Comparison of ENCODE assay signal across 12 cellular contexts in the genomic region with DNA sequence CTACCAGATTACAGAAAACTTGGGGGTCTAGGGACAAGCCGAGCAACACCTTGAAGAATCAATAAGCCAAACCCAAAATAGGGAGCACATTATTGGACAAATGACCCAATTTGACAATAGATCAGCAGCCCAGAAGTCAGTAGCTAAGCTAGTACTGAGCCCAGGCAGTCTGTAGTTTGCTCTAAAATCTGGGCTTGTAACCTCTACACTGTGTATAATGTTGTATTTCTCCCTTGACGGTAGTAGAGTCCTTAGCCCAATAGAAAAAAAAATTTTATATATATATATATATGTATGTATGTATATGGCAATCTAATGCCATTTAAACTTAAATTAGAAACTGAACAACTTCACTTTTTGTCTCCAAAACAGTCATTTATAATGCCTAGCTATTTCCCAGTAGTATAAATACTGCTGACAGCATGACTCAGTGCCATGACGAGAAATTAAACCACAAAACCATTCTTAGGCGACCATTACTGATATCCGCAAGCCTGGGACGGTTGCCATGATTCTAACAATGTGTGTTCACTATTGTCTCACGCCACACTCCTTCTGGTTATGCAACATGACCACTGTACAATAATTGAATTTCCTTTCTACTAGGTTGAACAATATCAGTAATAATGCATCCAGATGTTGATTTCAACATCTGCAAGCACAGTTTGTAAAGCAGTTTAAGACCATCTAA.
DNase-seq lines count a peak whose midpoint lies in the region; ATAC-seq and TF ChIP-seq lines count a peak whose summit lies in the region.
"Had no signal": no experiment of that assay in that cellular context is flagged by ENCODE, and none has a peak within 500 bp of the region (broad histone marks: within the 10 kb centered on the region; RNA-seq: fewer than 3 reads in every experiment).

No MANE protein-coding gene starts in this region.

- H3K4me1 ChIP-seq in SK-N-SH (ENCODE audit: control insufficient read depth in 1 of 2, insufficient read depth in 2 of 2, low read depth in 1 of 2, low read length in 1 of 2) (peaks cover 4% of the 10 kb centered on the region in 2 experiments; a peak in 2 of 4 replicates), tibial artery (no peaks in the 10 kb centered on the region)

- H3K36me3 ChIP-seq in SK-N-SH (replicated peaks in 1 of 2; ENCODE audit: control insufficient read depth in 1 of 2, insufficient read depth in 2 of 2, low read length in 1 of 2), result no peaks in the 10 kb centered on the region
- H3K36me3 ChIP-seq in tibial artery, result no peaks in the 10 kb centered on the region
- H3K36me3 ChIP-seq: ovary had no signal

- no peaks in the 10 kb centered on the region for H3K79me2 ChIP-seq in SK-N-SH (ENCODE audit: insufficient read depth)

- H3K27ac ChIP-seq in SK-N-SH (ENCODE audit: low read depth in 2 of 2, low read length in 1 of 2) (peak overlapping the region in 1 of 2 experiments; percentile 28; a peak in 1 of 4 replicates), tibial artery (no peak overlapping the region)
- H3K27ac ChIP-seq: ovary had no signal

- no peak overlapping the region for H2AFZ ChIP-seq in SK-N-SH (ENCODE audit: low read depth)

- peak; percentile 27 to 90 for TF ChIP-seq EP300 in SK-N-SH (IDR thresholded peaks at IDR 0.05; ENCODE audit: borderline replicate concordance in 1 of 2, low read depth in 1 of 2, low read length in 1 of 2)

- intact Hi-C loops in tibial artery (cut with DNase I; ENCODE audit: low total_unique reads), result no loop called here

- TF ChIP-seq CTCF in AG09309 (IDR thresholded peaks at IDR 0.05; ENCODE audit: control insufficient read depth, insufficient read depth, low read depth, low read length, missing control alignments) (no peak), SK-N-SH (IDR thresholded peaks at IDR 0.05) (no peak), foreskin fibroblast (IDR thresholded peaks at IDR 0.05; ENCODE audit: low read depth, low read length) (no peak), omental fat pad (IDR thresholded peaks at IDR 0.05) (no peak), tibial artery (IDR thresholded peaks at IDR 0.05) (no peak)

- H3K4me3 ChIP-seq in AG09309 (ENCODE audit: control insufficient read depth, low read depth, low read length) (no peak overlapping the region), SK-N-SH (ENCODE audit: low read depth in 2 of 2, low read length in 1 of 2) (no peak overlapping the region), foreskin fibroblast (ENCODE audit: low read depth in 1 of 2, low read length in 2 of 2) (no peak overlapping the region), tibial artery (no peak overlapping the region)
- H3K4me3 ChIP-seq: ovary had no signal

- no peaks in the 10 kb centered on the region for H3K27me3 ChIP-seq in SK-N-SH (ENCODE audit: insufficient read depth)
- peaks cover 0 to 6% of the 10 kb centered on the region in 2 donors for H3K27me3 ChIP-seq in tibial artery
- H3K27me3 ChIP-seq: ovary had no signal

- no peak overlapping the region; the same call in 1 of the 2 replicates for H3K4me2 ChIP-seq in SK-N-SH

- CTCF ChIA-PET in SK-N-SH (lab: Yijun Ruan, JAX), result no interaction called here

- POLR2A ChIA-PET in SK-N-SH (lab: Yijun Ruan, JAX), result no interaction called here

- no peaks in the 10 kb centered on the region for H3K9me2 ChIP-seq in SK-N-SH

- H3K9ac ChIP-seq in SK-N-SH, result no peak overlapping the region

- no peak for TF ChIP-seq RAD21 in SK-N-SH (IDR thresholded peaks at IDR 0.05; ENCODE audit: low read length)

- H3K9me3 ChIP-seq in SK-N-SH (no peaks in the 10 kb centered on the region), tibial artery (no peaks in the 10 kb centered on the region)
- H3K9me3 ChIP-seq: ovary had no signal

- peaks cover 6% of the 10 kb centered on the region for H3F3A ChIP-seq in SK-N-SH (replicated peaks; ENCODE audit: insufficient read depth)

- no peak for ATAC-seq in GM18873 (IDR thresholded peaks at IDR 0.05; ENCODE audit: low FRiP score, unreplicated experiment)
- no peak for ATAC-seq in GM18867 (IDR thresholded peaks at IDR 0.05; ENCODE audit: unreplicated experiment)
- no peak for ATAC-seq in omental fat pad (ENCODE audit: low FRiP score)

- no peaks in the 10 kb centered on the region; the same call in 1 of the 2 replicates for H4K20me1 ChIP-seq in SK-N-SH (ENCODE audit: insufficient read depth)

- DNase-seq in AG09309 (ENCODE audit: low read depth) (peak; percentile 99), HS-27A (ENCODE audit: low read depth) (peak; percentile 60), SK-N-SH (no peak), foreskin fibroblast (peak; percentile 96 to 98), omental fat pad (ENCODE audit: low spot score) (no peak), tibial artery (no peak)
- DNase-seq: activated CD4-positive, alpha-beta T cell treated with anti-CD3 and anti-CD28 coated beads for 1 hour; activated naive CD8-positive, alpha-beta T cell treated with anti-CD3 and anti-CD28 coated beads for 36 hours; NCI-H345; ovary had no signal

- 27% methylated on average over 7 of the region's 7 CpGs for WGBS in SK-N-SH (ENCODE audit: low lambda C conversion rate)

TF ChIP-seq in SK-N-SH, 30 proteins besides CTCF, POLR2A, EP300 and RAD21 (continues in another document):
- TF ChIP-seq NFIC (IDR thresholded peaks at IDR 0.05; ENCODE audit: borderline replicate concordance), result peak; percentile 89
- TF ChIP-seq, protein P1, sequence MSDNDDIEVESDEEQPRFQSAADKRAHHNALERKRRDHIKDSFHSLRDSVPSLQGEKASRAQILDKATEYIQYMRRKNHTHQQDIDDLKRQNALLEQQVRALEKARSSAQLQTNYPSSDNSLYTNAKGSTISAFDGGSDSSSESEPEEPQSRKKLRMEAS (IDR thresholded peaks at IDR 0.05; ENCODE audit: low read depth), result peak; percentile 34; the same call in 1 of the 2 replicates
- TF ChIP-seq TCF12 (IDR thresholded peaks at IDR 0.05), result peak; percentile 88
- TF ChIP-seq RCOR1 (IDR thresholded peaks at IDR 0.05; ENCODE audit: low read length), result 0 out of 2 replicates have a peak, but pooled peaks have one; percentile 18
- no peak for TF ChIP-seq RFX5 (IDR thresholded peaks at IDR 0.05; ENCODE audit: low read length)
- TF ChIP-seq RXRA (IDR thresholded peaks at IDR 0.05; ENCODE audit: borderline replicate concordance, low read depth), result peak; percentile 51; the same call in 1 of the 2 replicates
- no peak for TF ChIP-seq ELF1 (IDR thresholded peaks at IDR 0.05)
- TF ChIP-seq MEF2A (IDR thresholded peaks at IDR 0.05; ENCODE audit: borderline replicate concordance, low read depth), result peak; percentile 43; the same call in 1 of the 2 replicates
- TF ChIP-seq JUND (IDR thresholded peaks at IDR 0.05), result peak; percentile 91
- TF ChIP-seq, protein P2, sequence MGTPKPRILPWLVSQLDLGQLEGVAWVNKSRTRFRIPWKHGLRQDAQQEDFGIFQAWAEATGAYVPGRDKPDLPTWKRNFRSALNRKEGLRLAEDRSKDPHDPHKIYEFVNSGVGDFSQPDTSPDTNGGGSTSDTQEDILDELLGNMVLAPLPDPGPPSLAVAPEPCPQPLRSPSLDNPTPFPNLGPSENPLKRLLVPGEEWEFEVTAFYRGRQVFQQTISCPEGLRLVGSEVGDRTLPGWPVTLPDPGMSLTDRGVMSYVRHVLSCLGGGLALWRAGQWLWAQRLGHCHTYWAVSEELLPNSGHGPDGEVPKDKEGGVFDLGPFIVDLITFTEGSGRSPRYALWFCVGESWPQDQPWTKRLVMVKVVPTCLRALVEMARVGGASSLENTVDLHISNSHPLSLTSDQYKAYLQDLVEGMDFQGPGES (IDR thresholded peaks at IDR 0.05; ENCODE audit: low read depth, low read length), result no peak
- peak; percentile 75; the same call in 1 of the 2 replicates for TF ChIP-seq SIN3A (IDR thresholded peaks at IDR 0.05; ENCODE audit: borderline replicate concordance, low read depth, low read length)
- TF ChIP-seq CHD2 (IDR thresholded peaks at IDR 0.05; ENCODE audit: low read length, partially characterized antibody), result no peak
- peak; percentile 79; the same call in 1 of the 2 replicates for TF ChIP-seq POLR2AphosphoS5 (IDR thresholded peaks at IDR 0.05; ENCODE audit: low read depth, low read length)
- TF ChIP-seq FOSL2 (IDR thresholded peaks at IDR 0.05; ENCODE audit: borderline replicate concordance, low read depth), result peak; percentile 90
- TF ChIP-seq, protein P3, sequence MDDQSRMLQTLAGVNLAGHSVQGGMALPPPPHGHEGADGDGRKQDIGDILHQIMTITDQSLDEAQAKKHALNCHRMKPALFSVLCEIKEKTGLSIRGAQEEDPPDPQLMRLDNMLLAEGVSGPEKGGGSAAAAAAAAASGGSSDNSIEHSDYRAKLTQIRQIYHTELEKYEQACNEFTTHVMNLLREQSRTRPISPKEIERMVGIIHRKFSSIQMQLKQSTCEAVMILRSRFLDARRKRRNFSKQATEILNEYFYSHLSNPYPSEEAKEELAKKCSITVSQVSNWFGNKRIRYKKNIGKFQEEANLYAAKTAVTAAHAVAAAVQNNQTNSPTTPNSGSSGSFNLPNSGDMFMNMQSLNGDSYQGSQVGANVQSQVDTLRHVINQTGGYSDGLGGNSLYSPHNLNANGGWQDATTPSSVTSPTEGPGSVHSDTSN (IDR thresholded peaks at IDR 0.05), result peak; percentile 96
- no peak for TF ChIP-seq GABPA (IDR thresholded peaks at IDR 0.05; ENCODE audit: low read depth)
- peak; percentile 53; the same call in 1 of the 2 replicates for TF ChIP-seq FOXM1 (IDR thresholded peaks at IDR 0.05; ENCODE audit: low read depth)

Comparison
In these comparisons a context has a peak if more than half of its experiments do, and no peak if none do; other contexts are left out.
1. DNase-seq: peak in AG09309 (single experiment), HS-27A (single experiment) and foreskin fibroblast (2 of 2); none in SK-N-SH (single experiment), omental fat pad (single experiment) and tibial artery (0 of 2).